11 cellular contexts compared by ENCODE assay signal in genomic region chr10:133265052-133265451, GRCh38. TPM values are rescaled to one million over a fixed set of nuclear protein-coding genes. Genes with fewer than 3 reads are reported as not detected.
DNase-seq lines count a peak whose midpoint lies in the region; ATAC-seq and TF ChIP-seq lines count a peak whose summit lies in the region.
"Not testable (repeated sequence)": the region's sequence is repeated elsewhere in the genome, so short reads cannot be mapped to it uniquely, and the experiment has no call there.
"Had no signal": no experiment of that assay in that cellular context is flagged by ENCODE, and none has a peak within 500 bp of the region (broad histone marks: within the 10 kb centered on the region; RNA-seq: fewer than 3 reads in every experiment).

No MANE protein-coding gene starts in this region.

- not testable (repeated sequence) for H4K20me1 ChIP-seq in PC-3 (ENCODE audit: low read length)

- DNase-seq in CD4-positive, CD25-positive, alpha-beta regulatory T cell; PC-3; T-helper 2 cell treated with Interferon-gamma antibody and Interleukin-4, amounts not matched to agents 5 μg/mL and 100 μg/mL, for 36 hours (ENCODE audit: low spot score); activated T-helper 1 cell treated with anti-CD3 and anti-CD28 coated beads, Interleukin-12 subunit alpha, Interleukin-12 subunit beta, Interleukin-2, Interleukin-4 antibody, amounts not matched to agents 30 ng/mL and 10 ng/mL and 1 ng/mL, durations not matched to agents 14 hours and 24 hours and 36 hours (ENCODE audit: low spot score); memory B cell (ENCODE audit: low spot score in 2 of 2): not testable (repeated sequence)
- peak; percentile 50 for DNase-seq in transverse colon

- not testable (repeated sequence) for H2AFZ ChIP-seq in PC-3 (ENCODE audit: low read length)

- H3K36me3 ChIP-seq in CD4-positive, CD25-positive, alpha-beta regulatory T cell (ENCODE audit: control insufficient read depth, insufficient read depth, low read length); PC-3 (ENCODE audit: low read depth, low read length); transverse colon: not testable (repeated sequence)
- H3K36me3 ChIP-seq in neutrophil: peaks cover 81% of the 10 kb centered on the region

- not testable (repeated sequence) for H3K27ac ChIP-seq in CD4-positive, CD25-positive, alpha-beta regulatory T cell (ENCODE audit: insufficient read depth, low read length, poor library complexity, severe bottlenecking); transverse colon
- H3K27ac ChIP-seq in PC-3 (ENCODE audit: low read length) (peak overlapping the region; percentile 32), neutrophil (peak overlapping the region; percentile 29)

- not testable (repeated sequence) for H3K4me3 ChIP-seq in CD4-positive, CD25-positive, alpha-beta regulatory T cell (ENCODE audit: low read depth, low read length); PC-3 (ENCODE audit: low read length); neutrophil (ENCODE audit: low read depth in 1 of 2, low read length in 1 of 2); transverse colon

- TF ChIP-seq CTCF in PC-3 (conservative IDR thresholded peaks at IDR 0.05; ENCODE audit: low read depth, low read length); neutrophil (IDR thresholded peaks at IDR 0.05); transverse colon (IDR thresholded peaks at IDR 0.05): not testable (repeated sequence)

- H3K79me2 ChIP-seq in PC-3 (ENCODE audit: low read length): not testable (repeated sequence)

- H3K4me1 Mint-ChIP-seq in CD4-positive, CD25-positive, alpha-beta regulatory T cell: peaks cover 0 to 48% (median 19%) of the 10 kb centered on the region in 4 donors
- peaks cover 42% of the 10 kb centered on the region for H3K4me1 Mint-ChIP-seq in T-helper 2 cell treated with Interferon-gamma antibody and Interleukin-4, amounts not matched to agents 5 μg/mL and 100 μg/mL, for 36 hours (ENCODE audit: low read depth)
- peaks cover 44% of the 10 kb centered on the region for H3K4me1 Mint-ChIP-seq in activated T-helper 1 cell treated with anti-CD3 and anti-CD28 coated beads, Interleukin-12 subunit alpha, Interleukin-12 subunit beta, Interleukin-2, Interleukin-4 antibody, amounts not matched to agents 30 ng/mL and 10 ng/mL and 1 ng/mL, durations not matched to agents 14 hours and 24 hours and 36 hours (ENCODE audit: low read depth)
- peaks cover 60% of the 10 kb centered on the region for H3K4me1 Mint-ChIP-seq in dendritic cell treated with granulocyte-macrophage colony-stimulating factor and Interleukin-4, amounts not matched to agents 40 ng/mL and 50 ng/mL, for 4 days (ENCODE audit: low read depth)
- H3K4me1 Mint-ChIP-seq in memory B cell: peaks cover 32% of the 10 kb centered on the region

- H3K36me3 Mint-ChIP-seq in CD4-positive, CD25-positive, alpha-beta regulatory T cell; memory B cell: not testable (repeated sequence)
- H3K36me3 Mint-ChIP-seq in T-helper 2 cell treated with Interferon-gamma antibody and Interleukin-4, amounts not matched to agents 5 μg/mL and 100 μg/mL, for 36 hours (ENCODE audit: low read depth): peaks cover 34% of the 10 kb centered on the region
- H3K36me3 Mint-ChIP-seq in activated T-helper 1 cell treated with anti-CD3 and anti-CD28 coated beads, Interleukin-12 subunit alpha, Interleukin-12 subunit beta, Interleukin-2, Interleukin-4 antibody, amounts not matched to agents 30 ng/mL and 10 ng/mL and 1 ng/mL, durations not matched to agents 14 hours and 24 hours and 36 hours (ENCODE audit: low read depth): peaks cover 14% of the 10 kb centered on the region
- peaks cover 74% of the 10 kb centered on the region for H3K36me3 Mint-ChIP-seq in dendritic cell treated with granulocyte-macrophage colony-stimulating factor and Interleukin-4, amounts not matched to agents 40 ng/mL and 50 ng/mL, for 4 days (ENCODE audit: low read depth)

- H3K9me3 ChIP-seq in CD4-positive, CD25-positive, alpha-beta regulatory T cell (ENCODE audit: control insufficient read depth in 2 of 2, low read length in 2 of 2); PC-3 (ENCODE audit: low read length); neutrophil; transverse colon: not testable (repeated sequence)

- H3K27ac Mint-ChIP-seq in CD4-positive, CD25-positive, alpha-beta regulatory T cell: peak overlapping the region in 1 of 3 donors; percentile 36
- H3K27ac Mint-ChIP-seq in T-helper 2 cell treated with Interferon-gamma antibody and Interleukin-4, amounts not matched to agents 5 μg/mL and 100 μg/mL, for 36 hours: peak overlapping the region; percentile 62
- H3K27ac Mint-ChIP-seq in activated T-helper 1 cell treated with anti-CD3 and anti-CD28 coated beads, Interleukin-12 subunit alpha, Interleukin-12 subunit beta, Interleukin-2, Interleukin-4 antibody, amounts not matched to agents 30 ng/mL and 10 ng/mL and 1 ng/mL, durations not matched to agents 14 hours and 24 hours and 36 hours: not testable (repeated sequence)
- peak overlapping the region; percentile 100 for H3K27ac Mint-ChIP-seq in dendritic cell treated with granulocyte-macrophage colony-stimulating factor and Interleukin-4, amounts not matched to agents 40 ng/mL and 50 ng/mL, for 4 days
- peak overlapping the region; percentile 33 for H3K27ac Mint-ChIP-seq in memory B cell

- intact Hi-C loops in PC-3 (cut with micrococcal nuclease); activated T-helper 1 cell treated with anti-CD3 and anti-CD28 coated beads, Interleukin-12 subunit alpha, Interleukin-12 subunit beta, Interleukin-2, Interleukin-4 antibody, amounts not matched to agents 30 ng/mL and 10 ng/mL and 1 ng/mL, durations not matched to agents 14 hours and 24 hours and 36 hours (cut with micrococcal nuclease); dendritic cell treated with granulocyte-macrophage colony-stimulating factor and Interleukin-4, amounts not matched to agents 40 ng/mL and 50 ng/mL, for 4 days (cut with micrococcal nuclease); transverse colon (cut with DNase I; ENCODE audit: low total_unique reads): not testable (repeated sequence)

- not testable (repeated sequence) for ATAC-seq in CD4-positive, CD25-positive, alpha-beta regulatory T cell (ENCODE audit: low read depth in 2 of 2); PC-3; memory B cell (ENCODE audit: low read depth)

- WGBS in transverse colon (ENCODE audit: low coverage in 1 of 2), 2 donors: 51 to 55% methylated on average over 2 to 9 of the region's 10 CpGs

- H3K27me3 ChIP-seq in CD4-positive, CD25-positive, alpha-beta regulatory T cell (ENCODE audit: control insufficient read depth, insufficient read depth, low read length); PC-3 (ENCODE audit: low read length); neutrophil; transverse colon: not testable (repeated sequence)

- not testable (repeated sequence) for H3K9me2 ChIP-seq in PC-3 (replicated peaks; ENCODE audit: low read length)

- BruUV-seq in PC-3 (replicated peaks; lab: Mats Ljungman, UMichigan): not testable (repeated sequence)

- H3K4me3 Mint-ChIP-seq in CD4-positive, CD25-positive, alpha-beta regulatory T cell: peak overlapping the region in 3 of 4 donors; percentile 75 to 86 (median 76)
- H3K4me3 Mint-ChIP-seq in T-helper 2 cell treated with Interferon-gamma antibody and Interleukin-4, amounts not matched to agents 5 μg/mL and 100 μg/mL, for 36 hours: peak overlapping the region; percentile 65
- peak overlapping the region; percentile 37 for H3K4me3 Mint-ChIP-seq in activated T-helper 1 cell treated with anti-CD3 and anti-CD28 coated beads, Interleukin-12 subunit alpha, Interleukin-12 subunit beta, Interleukin-2, Interleukin-4 antibody, amounts not matched to agents 30 ng/mL and 10 ng/mL and 1 ng/mL, durations not matched to agents 14 hours and 24 hours and 36 hours
- not testable (repeated sequence) for H3K4me3 Mint-ChIP-seq in dendritic cell treated with granulocyte-macrophage colony-stimulating factor and Interleukin-4, amounts not matched to agents 40 ng/mL and 50 ng/mL, for 4 days
- peak overlapping the region; percentile 68 for H3K4me3 Mint-ChIP-seq in memory B cell

- H3K9ac ChIP-seq in PC-3 (ENCODE audit: low read length): not testable (repeated sequence)

- POLR2A ChIA-PET in PC-3 (lab: Charles Lee; ENCODE audit: unreplicated experiment): not testable (repeated sequence)

- not testable (repeated sequence) for H3K27me3 Mint-ChIP-seq in CD4-positive, CD25-positive, alpha-beta regulatory T cell; T-helper 2 cell treated with Interferon-gamma antibody and Interleukin-4, amounts not matched to agents 5 μg/mL and 100 μg/mL, for 36 hours (ENCODE audit: low read depth); activated T-helper 1 cell treated with anti-CD3 and anti-CD28 coated beads, Interleukin-12 subunit alpha, Interleukin-12 subunit beta, Interleukin-2, Interleukin-4 antibody, amounts not matched to agents 30 ng/mL and 10 ng/mL and 1 ng/mL, durations not matched to agents 14 hours and 24 hours and 36 hours (ENCODE audit: insufficient read depth); dendritic cell treated with granulocyte-macrophage colony-stimulating factor and Interleukin-4, amounts not matched to agents 40 ng/mL and 50 ng/mL, for 4 days; memory B cell

- TF ChIP-seq EP300 in transverse colon (IDR thresholded peaks at IDR 0.05; ENCODE audit: low read depth): not testable (repeated sequence)

- peaks cover 49% of the 10 kb centered on the region for H3K4me1 ChIP-seq in CD4-positive, CD25-positive, alpha-beta regulatory T cell (ENCODE audit: control insufficient read depth, insufficient read depth, low read length, poor library complexity, severe bottlenecking)
- H3K4me1 ChIP-seq in PC-3 (ENCODE audit: insufficient read depth, low read length): peaks cover 39% of the 10 kb centered on the region
- H3K4me1 ChIP-seq in neutrophil (ENCODE audit: control insufficient read depth in 1 of 2, insufficient read depth in 1 of 2, low read depth in 1 of 2, low read length in 1 of 2): peaks cover 51 to 60% of the 10 kb centered on the region in 2 experiments
- H3K4me1 ChIP-seq in transverse colon: peaks cover 17 to 48% (median 30%) of the 10 kb centered on the region in 4 donors

- peak overlapping the region; percentile 10; the same call in 1 of the 2 replicates for H3K4me2 ChIP-seq in PC-3 (ENCODE audit: low read length)

- CTCF ChIA-PET in PC-3 (lab: Charles Lee): not testable (repeated sequence)

- not testable (repeated sequence) for H3F3A ChIP-seq in PC-3 (ENCODE audit: low read length, unreplicated experiment)

- not testable (repeated sequence) for H3K9me3 Mint-ChIP-seq in CD4-positive, CD25-positive, alpha-beta regulatory T cell; T-helper 2 cell treated with Interferon-gamma antibody and Interleukin-4, amounts not matched to agents 5 μg/mL and 100 μg/mL, for 36 hours; activated T-helper 1 cell treated with anti-CD3 and anti-CD28 coated beads, Interleukin-12 subunit alpha, Interleukin-12 subunit beta, Interleukin-2, Interleukin-4 antibody, amounts not matched to agents 30 ng/mL and 10 ng/mL and 1 ng/mL, durations not matched to agents 14 hours and 24 hours and 36 hours; dendritic cell treated with granulocyte-macrophage colony-stimulating factor and Interleukin-4, amounts not matched to agents 40 ng/mL and 50 ng/mL, for 4 days; memory B cell

- TF ChIP-seq POLR2A in transverse colon (IDR thresholded peaks at IDR 0.05): not testable (repeated sequence)

- in situ Hi-C loops in transverse colon (cut with MboI; ENCODE audit: low pct_ligation_motif_present in 1 of 4, low pct_unique_long_range_greater_than_20kb in 1 of 4, low sequenced_read_pairs in 3 of 4): loop anchor here in 1 of 4 donors (10.0 kb wide), 1 partner anchor 50 kb away; no protein-coding TSS in a partner anchor

RNA-seq across cellular contexts. Expression of gene ADAM8, which starts 11.6 kb away (rescaled TPM):
- 148 TPM for total RNA-seq in CD4-positive, CD25-positive, alpha-beta regulatory T cell
- 10 to 100 TPM; 33.4 to 62.6 (median 49.8) TPM for polyA plus RNA-seq in CD4-positive, CD25-positive, alpha-beta regulatory T cell
- total RNA-seq in PC-3 (2014; rRNA removed): 113 and 147 TPM in 2 replicates
- total RNA-seq in activated T-helper 1 cell treated with anti-CD3 and anti-CD28 coated beads, Interleukin-12 subunit alpha, Interleukin-12 subunit beta, Interleukin-2, Interleukin-4 antibody, amounts not matched to agents 30 ng/mL and 10 ng/mL and 1 ng/mL, durations not matched to agents 14 hours and 24 hours and 36 hours: 133 and 138 TPM in 2 replicates
- total RNA-seq in transverse colon: 10 to 100 TPM in 2 of 4 donors, 1 to 10 TPM in 2; 2.3 to 21.3 (median 13.7) TPM

RNA-seq across cellular contexts. Expression of gene VENTX, which starts 27.4 kb away (rescaled TPM):
- not detected for total RNA-seq in CD4-positive, CD25-positive, alpha-beta regulatory T cell
- polyA plus RNA-seq in CD4-positive, CD25-positive, alpha-beta regulatory T cell: not detected
- total RNA-seq in PC-3 (2014; rRNA removed) (not detected in 2 replicates), transverse colon (under 1 TPM in 2 of 4 donors, not detected in 2; 0.27 to 0.48 TPM)
- not detected in 2 replicates for total RNA-seq in activated T-helper 1 cell treated with anti-CD3 and anti-CD28 coated beads, Interleukin-12 subunit alpha, Interleukin-12 subunit beta, Interleukin-2, Interleukin-4 antibody, amounts not matched to agents 30 ng/mL and 10 ng/mL and 1 ng/mL, durations not matched to agents 14 hours and 24 hours and 36 hours
- total RNA-seq: B cell, Calu3, HT-29 had no signal

RNA-seq across cellular contexts. Expression of gene UTF1, which starts 35.0 kb away (rescaled TPM):
- total RNA-seq in CD4-positive, CD25-positive, alpha-beta regulatory T cell: not detected
- polyA plus RNA-seq in CD4-positive, CD25-positive, alpha-beta regulatory T cell: not detected
- not detected in 2 replicates for total RNA-seq in PC-3 (2014; rRNA removed)
- total RNA-seq in activated T-helper 1 cell treated with anti-CD3 and anti-CD28 coated beads, Interleukin-12 subunit alpha, Interleukin-12 subunit beta, Interleukin-2, Interleukin-4 antibody, amounts not matched to agents 30 ng/mL and 10 ng/mL and 1 ng/mL, durations not matched to agents 14 hours and 24 hours and 36 hours: 0.17 TPM in 1 of 2 replicates, not detected in the other
- total RNA-seq in transverse colon: not detected
- total RNA-seq: Calu3, HT-29 had no signal

RNA-seq across cellular contexts. Expression of gene TUBGCP2, which starts 43.6 kb away (rescaled TPM):
- total RNA-seq in CD4-positive, CD25-positive, alpha-beta regulatory T cell: 73.8 TPM
- polyA plus RNA-seq in CD4-positive, CD25-positive, alpha-beta regulatory T cell: 10 to 100 TPM; 23.5 to 31.8 (median 28.1) TPM
- 72.9 and 84.4 TPM in 2 replicates for total RNA-seq in PC-3 (2014; rRNA removed)
- total RNA-seq in activated T-helper 1 cell treated with anti-CD3 and anti-CD28 coated beads, Interleukin-12 subunit alpha, Interleukin-12 subunit beta, Interleukin-2, Interleukin-4 antibody, amounts not matched to agents 30 ng/mL and 10 ng/mL and 1 ng/mL, durations not matched to agents 14 hours and 24 hours and 36 hours: 57.6 and 65.0 TPM in 2 replicates
- 10 to 100 TPM; 37.5 to 68.3 (median 47.6) TPM for total RNA-seq in transverse colon

RNA-seq across cellular contexts. Expression of gene ZNF511, which starts 43.7 kb away (rescaled TPM):
- 29.1 TPM for total RNA-seq in CD4-positive, CD25-positive, alpha-beta regulatory T cell
- polyA plus RNA-seq in CD4-positive, CD25-positive, alpha-beta regulatory T cell: 10 to 100 TPM; 67.5 to 96.4 (median 78.7) TPM
- total RNA-seq in PC-3 (2014; rRNA removed) (78.4 and 84.3 TPM in 2 replicates), transverse colon (100 to 1,000 TPM in 1 of 4 donors, 10 to 100 TPM in 3; 21.8 to 104 (median 27.2) TPM)
- 69.6 and 76.3 TPM in 2 replicates for total RNA-seq in activated T-helper 1 cell treated with anti-CD3 and anti-CD28 coated beads, Interleukin-12 subunit alpha, Interleukin-12 subunit beta, Interleukin-2, Interleukin-4 antibody, amounts not matched to agents 30 ng/mL and 10 ng/mL and 1 ng/mL, durations not matched to agents 14 hours and 24 hours and 36 hours
